Comparison of ENCODE assay signal across 1 cellular context in the genomic region with DNA sequence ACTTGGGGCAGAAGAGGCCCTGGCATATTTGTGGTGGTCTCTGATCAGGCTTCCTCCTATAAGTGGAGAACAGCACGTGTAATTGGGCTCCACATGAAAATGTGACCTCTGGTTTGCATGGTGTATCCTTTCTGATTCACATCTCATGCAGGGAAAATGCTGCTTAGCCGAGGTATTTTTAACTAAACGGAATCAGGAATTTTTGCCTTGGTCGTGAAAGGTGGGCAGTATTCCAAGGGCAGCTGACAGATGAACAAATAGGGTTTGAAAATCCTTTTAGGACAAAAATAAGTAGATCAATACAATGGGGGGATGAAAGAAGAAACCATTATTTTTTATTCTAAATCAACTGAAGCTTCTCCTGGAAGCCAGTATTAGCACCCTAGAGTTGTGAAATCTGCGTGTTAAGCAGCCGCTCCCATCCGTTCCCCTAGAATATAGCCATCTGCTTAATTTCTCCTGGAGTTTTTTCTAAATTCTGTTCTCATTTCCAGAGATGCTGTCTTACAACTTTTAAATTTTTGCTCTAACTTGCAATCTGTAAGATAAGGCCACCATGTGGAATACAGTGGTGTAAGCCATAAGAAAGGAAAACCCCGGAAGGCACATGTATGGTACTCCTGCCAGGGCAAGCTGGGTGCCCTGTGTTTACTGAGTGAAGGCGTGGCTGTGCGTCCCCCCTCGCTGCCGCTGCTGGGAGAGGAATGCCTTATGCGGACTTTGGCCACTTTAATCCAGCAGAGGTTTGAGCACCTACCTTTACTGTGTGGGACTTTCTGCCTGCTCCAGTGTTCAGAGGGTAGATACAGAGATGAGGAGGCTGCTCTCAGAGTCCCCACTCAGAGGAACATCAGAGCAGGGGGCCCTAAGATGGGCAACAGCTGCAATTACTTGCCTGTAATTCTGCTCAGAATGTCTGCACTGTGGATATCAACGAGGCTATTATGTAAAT.
TF ChIP-seq lines count a peak whose summit lies in the region.

No MANE protein-coding gene starts in this region.

TF ChIP-seq in HepG2, 621 proteins besides CTCF, POLR2A, EP300 and RAD21 (continued from another document and continues in another):
- TF ChIP-seq, protein P1, sequence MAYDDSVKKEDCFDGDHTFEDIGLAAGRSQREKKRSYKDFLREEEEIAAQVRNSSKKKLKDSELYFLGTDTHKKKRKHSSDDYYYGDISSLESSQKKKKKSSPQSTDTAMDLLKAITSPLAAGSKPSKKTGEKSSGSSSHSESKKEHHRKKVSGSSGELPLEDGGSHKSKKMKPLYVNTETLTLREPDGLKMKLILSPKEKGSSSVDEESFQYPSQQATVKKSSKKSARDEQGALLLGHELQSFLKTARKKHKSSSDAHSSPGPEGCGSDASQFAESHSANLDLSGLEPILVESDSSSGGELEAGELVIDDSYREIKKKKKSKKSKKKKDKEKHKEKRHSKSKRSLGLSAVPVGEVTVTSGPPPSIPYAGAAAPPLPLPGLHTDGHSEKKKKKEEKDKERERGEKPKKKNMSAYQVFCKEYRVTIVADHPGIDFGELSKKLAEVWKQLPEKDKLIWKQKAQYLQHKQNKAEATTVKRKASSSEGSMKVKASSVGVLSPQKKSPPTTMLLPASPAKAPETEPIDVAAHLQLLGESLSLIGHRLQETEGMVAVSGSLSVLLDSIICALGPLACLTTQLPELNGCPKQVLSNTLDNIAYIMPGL (CRISPR knock-in tag; IDR thresholded peaks at IDR 0.05; ENCODE audit: borderline replicate concordance in 1 of 2, low read depth in 1 of 2) = peak; percentile 52 to 63; a peak in 3 of 4 replicates
- TF ChIP-seq MYNN (CRISPR knock-in tag; IDR thresholded peaks at IDR 0.05; ENCODE audit: low read depth) (no peak), ZNF326 (CRISPR knock-in tag; IDR thresholded peaks at IDR 0.05; ENCODE audit: borderline replicate concordance) (no peak), NFE2L2 (IDR thresholded peaks at IDR 0.05; ENCODE audit: low read length) (no peak; the same call in 1 of the 2 replicates), MED1 (CRISPR knock-in tag; IDR thresholded peaks at IDR 0.05) (peak; percentile 95), MZF1 (CRISPR knock-in tag; IDR thresholded peaks at IDR 0.05; ENCODE audit: borderline replicate concordance) (no peak), ZNF441 (CRISPR knock-in tag; IDR thresholded peaks at IDR 0.05; ENCODE audit: borderline replicate concordance) (no peak), HOXA3 (CRISPR knock-in tag; IDR thresholded peaks at IDR 0.05) (peak; percentile 90), RARA (CRISPR knock-in tag; IDR thresholded peaks at IDR 0.05) (peak; percentile 82), NCOA1 (CRISPR knock-in tag; IDR thresholded peaks at IDR 0.05) (no peak), HDAC2 (CRISPR knock-in tag; IDR thresholded peaks at IDR 0.05) (peak; percentile 97), ZNF143 (CRISPR knock-in tag; IDR thresholded peaks at IDR 0.05) (peak; percentile 73), KLF12 (CRISPR knock-in tag; IDR thresholded peaks at IDR 0.05; ENCODE audit: borderline replicate concordance) (peak; percentile 97), GFI1 (CRISPR knock-in tag; IDR thresholded peaks at IDR 0.05; ENCODE audit: borderline replicate concordance) (peak; percentile 98), ZNF263 (CRISPR knock-in tag; IDR thresholded peaks at IDR 0.05) (peak; percentile 86), SALL1 (CRISPR knock-in tag; IDR thresholded peaks at IDR 0.05) (peak; percentile 97), KAT8 (CRISPR knock-in tag; IDR thresholded peaks at IDR 0.05) (peak; percentile 87), ISX (CRISPR knock-in tag; conservative IDR thresholded peaks at IDR 0.05) (no peak; the same call in 1 of the 2 replicates), MIER2 (CRISPR knock-in tag; IDR thresholded peaks at IDR 0.05) (0 out of 2 replicates have a peak, but pooled peaks have one; percentile 39), ZNF34 (CRISPR knock-in tag; IDR thresholded peaks at IDR 0.05; ENCODE audit: borderline replicate concordance) (no peak), EED (CRISPR knock-in tag; IDR thresholded peaks at IDR 0.05) (no peak), TEAD3 (CRISPR knock-in tag; optimal IDR thresholded peaks at IDR 0.05; ENCODE audit: borderline replicate concordance) (peak; percentile 87), ZNF670 (CRISPR knock-in tag; IDR thresholded peaks at IDR 0.05; ENCODE audit: borderline replicate concordance) (no peak), ZNF136 (CRISPR knock-in tag; IDR thresholded peaks at IDR 0.05; ENCODE audit: low read depth) (no peak; the same call in 1 of the 2 replicates), ZSCAN25 (CRISPR knock-in tag; IDR thresholded peaks at IDR 0.05) (0 out of 2 replicates have a peak, but pooled peaks have one; percentile 28), MBNL3 (CRISPR knock-in tag; conservative IDR thresholded peaks at IDR 0.05) (no peak), ZBTB7B (CRISPR knock-in tag; IDR thresholded peaks at IDR 0.05) (peak; percentile 97), NFIC (IDR thresholded peaks at IDR 0.05; ENCODE audit: low read length) (0 out of 2 replicates have a peak, but pooled peaks have one; percentile 32), DR1 (CRISPR knock-in tag; IDR thresholded peaks at IDR 0.05) (0 out of 2 replicates have a peak, but pooled peaks have one; percentile 24), SMC3 (IDR thresholded peaks at IDR 0.05; ENCODE audit: low read length) (peak; percentile 27; the same call in 1 of the 2 replicates), ZNF12 (CRISPR knock-in tag; IDR thresholded peaks at IDR 0.05) (peak; percentile 81; the same call in 1 of the 2 replicates)
- TF ChIP-seq, protein P2, sequence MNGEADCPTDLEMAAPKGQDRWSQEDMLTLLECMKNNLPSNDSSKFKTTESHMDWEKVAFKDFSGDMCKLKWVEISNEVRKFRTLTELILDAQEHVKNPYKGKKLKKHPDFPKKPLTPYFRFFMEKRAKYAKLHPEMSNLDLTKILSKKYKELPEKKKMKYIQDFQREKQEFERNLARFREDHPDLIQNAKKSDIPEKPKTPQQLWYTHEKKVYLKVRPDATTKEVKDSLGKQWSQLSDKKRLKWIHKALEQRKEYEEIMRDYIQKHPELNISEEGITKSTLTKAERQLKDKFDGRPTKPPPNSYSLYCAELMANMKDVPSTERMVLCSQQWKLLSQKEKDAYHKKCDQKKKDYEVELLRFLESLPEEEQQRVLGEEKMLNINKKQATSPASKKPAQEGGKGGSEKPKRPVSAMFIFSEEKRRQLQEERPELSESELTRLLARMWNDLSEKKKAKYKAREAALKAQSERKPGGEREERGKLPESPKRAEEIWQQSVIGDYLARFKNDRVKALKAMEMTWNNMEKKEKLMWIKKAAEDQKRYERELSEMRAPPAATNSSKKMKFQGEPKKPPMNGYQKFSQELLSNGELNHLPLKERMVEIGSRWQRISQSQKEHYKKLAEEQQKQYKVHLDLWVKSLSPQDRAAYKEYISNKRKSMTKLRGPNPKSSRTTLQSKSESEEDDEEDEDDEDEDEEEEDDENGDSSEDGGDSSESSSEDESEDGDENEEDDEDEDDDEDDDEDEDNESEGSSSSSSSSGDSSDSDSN (CRISPR knock-in tag; IDR thresholded peaks at IDR 0.05) = peak; percentile 51
- TF ChIP-seq, protein P3, sequence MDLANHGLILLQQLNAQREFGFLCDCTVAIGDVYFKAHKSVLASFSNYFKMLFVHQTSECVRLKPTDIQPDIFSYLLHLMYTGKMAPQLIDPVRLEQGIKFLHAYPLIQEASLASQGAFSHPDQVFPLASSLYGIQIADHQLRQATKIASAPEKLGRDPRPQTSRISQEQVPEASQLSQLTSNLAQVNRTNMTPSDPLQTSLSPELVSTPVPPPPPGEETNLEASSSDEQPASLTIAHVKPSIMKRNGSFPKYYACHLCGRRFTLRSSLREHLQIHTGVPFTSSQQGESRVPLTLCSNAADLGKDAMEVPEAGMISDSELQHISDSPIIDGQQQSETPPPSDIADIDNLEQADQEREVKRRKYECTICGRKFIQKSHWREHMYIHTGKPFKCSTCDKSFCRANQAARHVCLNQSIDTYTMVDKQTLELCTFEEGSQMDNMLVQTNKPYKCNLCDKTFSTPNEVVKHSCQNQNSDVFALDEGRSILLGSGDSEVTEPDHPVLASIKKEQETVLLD (CRISPR knock-in tag; IDR thresholded peaks at IDR 0.05; ENCODE audit: low read depth) = no peak
- TF ChIP-seq, protein P4, sequence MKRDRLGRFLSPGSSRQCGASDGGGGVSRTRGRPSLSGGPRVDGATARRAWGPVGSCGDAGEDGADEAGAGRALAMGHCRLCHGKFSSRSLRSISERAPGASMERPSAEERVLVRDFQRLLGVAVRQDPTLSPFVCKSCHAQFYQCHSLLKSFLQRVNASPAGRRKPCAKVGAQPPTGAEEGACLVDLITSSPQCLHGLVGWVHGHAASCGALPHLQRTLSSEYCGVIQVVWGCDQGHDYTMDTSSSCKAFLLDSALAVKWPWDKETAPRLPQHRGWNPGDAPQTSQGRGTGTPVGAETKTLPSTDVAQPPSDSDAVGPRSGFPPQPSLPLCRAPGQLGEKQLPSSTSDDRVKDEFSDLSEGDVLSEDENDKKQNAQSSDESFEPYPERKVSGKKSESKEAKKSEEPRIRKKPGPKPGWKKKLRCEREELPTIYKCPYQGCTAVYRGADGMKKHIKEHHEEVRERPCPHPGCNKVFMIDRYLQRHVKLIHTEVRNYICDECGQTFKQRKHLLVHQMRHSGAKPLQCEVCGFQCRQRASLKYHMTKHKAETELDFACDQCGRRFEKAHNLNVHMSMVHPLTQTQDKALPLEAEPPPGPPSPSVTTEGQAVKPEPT (CRISPR knock-in tag; IDR thresholded peaks at IDR 0.05; ENCODE audit: low read depth) = 0 out of 2 replicates have a peak, but pooled peaks have one; percentile 81
- TF ChIP-seq, protein P5, sequence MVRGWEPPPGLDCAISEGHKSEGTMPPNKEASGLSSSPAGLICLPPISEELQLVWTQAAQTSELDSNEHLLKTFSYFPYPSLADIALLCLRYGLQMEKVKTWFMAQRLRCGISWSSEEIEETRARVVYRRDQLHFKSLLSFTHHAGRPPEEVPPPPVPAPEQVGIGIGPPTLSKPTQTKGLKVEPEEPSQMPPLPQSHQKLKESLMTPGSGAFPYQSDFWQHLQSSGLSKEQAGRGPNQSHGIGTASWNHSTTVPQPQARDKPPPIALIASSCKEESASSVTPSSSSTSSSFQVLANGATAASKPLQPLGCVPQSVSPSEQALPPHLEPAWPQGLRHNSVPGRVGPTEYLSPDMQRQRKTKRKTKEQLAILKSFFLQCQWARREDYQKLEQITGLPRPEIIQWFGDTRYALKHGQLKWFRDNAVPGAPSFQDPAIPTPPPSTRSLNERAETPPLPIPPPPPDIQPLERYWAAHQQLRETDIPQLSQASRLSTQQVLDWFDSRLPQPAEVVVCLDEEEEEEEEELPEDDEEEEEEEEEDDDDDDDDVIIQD (CRISPR knock-in tag; IDR thresholded peaks at IDR 0.05; ENCODE audit: low read depth) = 0 out of 2 replicates have a peak, but pooled peaks have one; percentile 58
- TF ChIP-seq, protein P6, sequence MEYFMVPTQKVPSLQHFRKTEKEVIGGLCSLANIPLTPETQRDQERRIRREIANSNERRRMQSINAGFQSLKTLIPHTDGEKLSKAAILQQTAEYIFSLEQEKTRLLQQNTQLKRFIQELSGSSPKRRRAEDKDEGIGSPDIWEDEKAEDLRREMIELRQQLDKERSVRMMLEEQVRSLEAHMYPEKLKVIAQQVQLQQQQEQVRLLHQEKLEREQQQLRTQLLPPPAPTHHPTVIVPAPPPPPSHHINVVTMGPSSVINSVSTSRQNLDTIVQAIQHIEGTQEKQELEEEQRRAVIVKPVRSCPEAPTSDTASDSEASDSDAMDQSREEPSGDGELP (IDR thresholded peaks at IDR 0.05; ENCODE audit: borderline replicate concordance, low read depth) = peak; percentile 74; the same call in 1 of the 2 replicates
- TF ChIP-seq, protein P7, sequence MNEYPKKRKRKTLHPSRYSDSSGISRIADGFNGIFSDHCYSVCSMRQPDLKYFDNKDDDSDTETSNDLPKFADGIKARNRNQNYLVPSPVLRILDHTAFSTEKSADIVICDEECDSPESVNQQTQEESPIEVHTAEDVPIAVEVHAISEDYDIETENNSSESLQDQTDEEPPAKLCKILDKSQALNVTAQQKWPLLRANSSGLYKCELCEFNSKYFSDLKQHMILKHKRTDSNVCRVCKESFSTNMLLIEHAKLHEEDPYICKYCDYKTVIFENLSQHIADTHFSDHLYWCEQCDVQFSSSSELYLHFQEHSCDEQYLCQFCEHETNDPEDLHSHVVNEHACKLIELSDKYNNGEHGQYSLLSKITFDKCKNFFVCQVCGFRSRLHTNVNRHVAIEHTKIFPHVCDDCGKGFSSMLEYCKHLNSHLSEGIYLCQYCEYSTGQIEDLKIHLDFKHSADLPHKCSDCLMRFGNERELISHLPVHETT (CRISPR knock-in tag; conservative IDR thresholded peaks at IDR 0.05) = 0 out of 2 replicates have a peak, but pooled peaks have one; percentile 57
- TF ChIP-seq, protein P8, sequence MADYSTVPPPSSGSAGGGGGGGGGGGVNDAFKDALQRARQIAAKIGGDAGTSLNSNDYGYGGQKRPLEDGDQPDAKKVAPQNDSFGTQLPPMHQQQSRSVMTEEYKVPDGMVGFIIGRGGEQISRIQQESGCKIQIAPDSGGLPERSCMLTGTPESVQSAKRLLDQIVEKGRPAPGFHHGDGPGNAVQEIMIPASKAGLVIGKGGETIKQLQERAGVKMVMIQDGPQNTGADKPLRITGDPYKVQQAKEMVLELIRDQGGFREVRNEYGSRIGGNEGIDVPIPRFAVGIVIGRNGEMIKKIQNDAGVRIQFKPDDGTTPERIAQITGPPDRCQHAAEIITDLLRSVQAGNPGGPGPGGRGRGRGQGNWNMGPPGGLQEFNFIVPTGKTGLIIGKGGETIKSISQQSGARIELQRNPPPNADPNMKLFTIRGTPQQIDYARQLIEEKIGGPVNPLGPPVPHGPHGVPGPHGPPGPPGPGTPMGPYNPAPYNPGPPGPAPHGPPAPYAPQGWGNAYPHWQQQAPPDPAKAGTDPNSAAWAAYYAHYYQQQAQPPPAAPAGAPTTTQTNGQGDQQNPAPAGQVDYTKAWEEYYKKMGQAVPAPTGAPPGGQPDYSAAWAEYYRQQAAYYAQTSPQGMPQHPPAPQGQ (CRISPR knock-in tag; IDR thresholded peaks at IDR 0.05; ENCODE audit: borderline replicate concordance) = peak; percentile 56; the same call in 1 of the 2 replicates
- TF ChIP-seq, protein P9, sequence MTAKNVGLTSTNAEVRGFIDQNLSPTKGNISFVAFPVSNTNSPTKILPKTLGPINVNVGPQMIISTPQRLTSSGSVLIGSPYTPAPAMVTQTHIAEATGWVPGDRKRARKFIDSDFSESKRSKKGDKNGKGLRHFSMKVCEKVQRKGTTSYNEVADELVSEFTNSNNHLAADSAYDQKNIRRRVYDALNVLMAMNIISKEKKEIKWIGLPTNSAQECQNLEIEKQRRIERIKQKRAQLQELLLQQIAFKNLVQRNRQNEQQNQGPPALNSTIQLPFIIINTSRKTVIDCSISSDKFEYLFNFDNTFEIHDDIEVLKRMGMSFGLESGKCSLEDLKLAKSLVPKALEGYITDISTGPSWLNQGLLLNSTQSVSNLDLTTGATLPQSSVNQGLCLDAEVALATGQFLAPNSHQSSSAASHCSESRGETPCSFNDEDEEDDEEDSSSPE (CRISPR knock-in tag; IDR thresholded peaks at IDR 0.05) = no peak
- TF ChIP-seq, protein P10, sequence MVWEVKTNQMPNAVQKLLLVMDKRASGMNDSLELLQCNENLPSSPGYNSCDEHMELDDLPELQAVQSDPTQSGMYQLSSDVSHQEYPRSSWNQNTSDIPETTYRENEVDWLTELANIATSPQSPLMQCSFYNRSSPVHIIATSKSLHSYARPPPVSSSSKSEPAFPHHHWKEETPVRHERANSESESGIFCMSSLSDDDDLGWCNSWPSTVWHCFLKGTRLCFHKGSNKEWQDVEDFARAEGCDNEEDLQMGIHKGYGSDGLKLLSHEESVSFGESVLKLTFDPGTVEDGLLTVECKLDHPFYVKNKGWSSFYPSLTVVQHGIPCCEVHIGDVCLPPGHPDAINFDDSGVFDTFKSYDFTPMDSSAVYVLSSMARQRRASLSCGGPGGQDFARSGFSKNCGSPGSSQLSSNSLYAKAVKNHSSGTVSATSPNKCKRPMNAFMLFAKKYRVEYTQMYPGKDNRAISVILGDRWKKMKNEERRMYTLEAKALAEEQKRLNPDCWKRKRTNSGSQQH (CRISPR knock-in tag; IDR thresholded peaks at IDR 0.05; ENCODE audit: low read depth) = 0 out of 2 replicates have a peak, but pooled peaks have one; percentile 37
